ENCODE assay signal across 10 cellular contexts in genomic region chr11:47220401-47220821, GRCh38. TPM values are rescaled to one million over a fixed set of nuclear protein-coding genes. Genes with fewer than 3 reads are reported as not detected.
A peak's percentile ranks its signal among the peaks of the same experiment; 100 is the strongest.
DNase-seq lines count a peak whose midpoint lies in the region; ATAC-seq and TF ChIP-seq lines count a peak whose summit lies in the region.
"Had no signal": no experiment of that assay in that cellular context is flagged by ENCODE, and none has a peak within 500 bp of the region (broad histone marks: within the 10 kb centered on the region; RNA-seq: fewer than 3 reads in every experiment).

No MANE protein-coding gene starts in this region.

- no peak overlapping the region for H3K4me3 ChIP-seq in foreskin fibroblast (ENCODE audit: low read depth in 1 of 2, low read length in 2 of 2)
- H3K4me3 ChIP-seq: left lung had no signal

- ATAC-seq in activated CD8-positive, alpha-beta T cell treated with anti-CD3 and anti-CD28 coated beads for 36 hours, result no peak
- ATAC-seq in HG02970 (IDR thresholded peaks at IDR 0.05; ENCODE audit: low FRiP score, unreplicated experiment), result no peak
- ATAC-seq in GM18502 (IDR thresholded peaks at IDR 0.05; ENCODE audit: poor library complexity, unreplicated experiment), result no peak
- no peak for ATAC-seq in effector memory CD8-positive, alpha-beta T cell (replicated peaks)
- ATAC-seq: left lung had no signal

- POLR2A ChIA-PET in activated CD8-positive, alpha-beta T cell treated with anti-CD3 and anti-CD28 coated beads for 36 hours (lab: Charles Lee), result interaction anchor here (0.8 to 2.1 kb wide), 3 partner anchors 11 to 28 kb away, joined by 3 to 7 read pairs (median 4); partner anchors contain the start of gene ACP2

- no peak for TF ChIP-seq CTCF in activated CD8-positive, alpha-beta T cell treated with anti-CD3 and anti-CD28 coated beads for 36 hours (IDR thresholded peaks at IDR 0.05)
- TF ChIP-seq CTCF in foreskin fibroblast (IDR thresholded peaks at IDR 0.05; ENCODE audit: low read depth, low read length), result no peak

- H3K4me3 Mint-ChIP-seq in activated CD8-positive, alpha-beta T cell treated with anti-CD3 and anti-CD28 coated beads for 36 hours, result no peak overlapping the region
- no peak overlapping the region for H3K4me3 Mint-ChIP-seq in effector memory CD8-positive, alpha-beta T cell

- peak overlapping the region; percentile 46 for H3K27ac Mint-ChIP-seq in activated CD8-positive, alpha-beta T cell treated with anti-CD3 and anti-CD28 coated beads for 36 hours
- H3K27ac Mint-ChIP-seq in effector memory CD8-positive, alpha-beta T cell, result peak overlapping the region in 1 of 2 donors; percentile 9

- intact Hi-C loops in activated CD8-positive, alpha-beta T cell treated with anti-CD3 and anti-CD28 coated beads for 36 hours (cut with micrococcal nuclease), result no loop called here

- DNase-seq in A172 (ENCODE audit: low spot score) (peak; percentile 78), GM03348 (ENCODE audit: low spot score) (peak; percentile 51), foreskin fibroblast (peak; percentile 86 to 93), GM19238 (ENCODE audit: insufficient read length, low spot score) (no peak)
- no peak for DNase-seq in activated CD8-positive, alpha-beta T cell treated with anti-CD3 and anti-CD28 coated beads for 36 hours
- no peak for DNase-seq in effector memory CD8-positive, alpha-beta T cell
- DNase-seq: activated CD4-positive, alpha-beta T cell treated with anti-CD3 and anti-CD28 coated beads, Interleukin-2, amount 50 U/mL, for 1 hour; left lung had no signal

- no peaks in the 10 kb centered on the region for H3K27me3 Mint-ChIP-seq in activated CD8-positive, alpha-beta T cell treated with anti-CD3 and anti-CD28 coated beads for 36 hours
- no peaks in the 10 kb centered on the region for H3K27me3 Mint-ChIP-seq in effector memory CD8-positive, alpha-beta T cell

- peaks cover 64% of the 10 kb centered on the region for H3K36me3 Mint-ChIP-seq in activated CD8-positive, alpha-beta T cell treated with anti-CD3 and anti-CD28 coated beads for 36 hours (ENCODE audit: low read depth)
- H3K36me3 Mint-ChIP-seq in effector memory CD8-positive, alpha-beta T cell (ENCODE audit: insufficient read depth), result peaks cover 40% of the 10 kb centered on the region

- CTCF ChIA-PET in activated CD8-positive, alpha-beta T cell treated with anti-CD3 and anti-CD28 coated beads for 36 hours (lab: Charles Lee), result interaction anchor here (0.8 to 1.3 kb wide), 3 partner anchors 12 to 15 kb away, joined by 3 to 5 read pairs (median 5); no protein-coding TSS in a partner anchor

- peaks cover 46% of the 10 kb centered on the region for H3K4me1 Mint-ChIP-seq in activated CD8-positive, alpha-beta T cell treated with anti-CD3 and anti-CD28 coated beads for 36 hours (ENCODE audit: low read depth)
- peaks cover 24 to 29% of the 10 kb centered on the region in 2 donors for H3K4me1 Mint-ChIP-seq in effector memory CD8-positive, alpha-beta T cell (ENCODE audit: low read depth in 2 of 2)

- no peaks in the 10 kb centered on the region for H3K9me3 Mint-ChIP-seq in activated CD8-positive, alpha-beta T cell treated with anti-CD3 and anti-CD28 coated beads for 36 hours
- no peaks in the 10 kb centered on the region for H3K9me3 Mint-ChIP-seq in effector memory CD8-positive, alpha-beta T cell

RNA-seq across cellular contexts. Expression of gene DDB2, which starts 5.6 kb away (rescaled TPM):
- total RNA-seq in A172 (2014; rRNA removed; shearing (Covaris generic)), result 86.1 and 110 TPM in 2 replicates
- 100 to 1,000 TPM; 189 to 200 TPM for total RNA-seq in activated CD8-positive, alpha-beta T cell treated with anti-CD3 and anti-CD28 coated beads for 36 hours

RNA-seq across cellular contexts. Expression of gene ACP2, which starts 28.2 kb away (rescaled TPM):
- total RNA-seq in A172 (2014; rRNA removed; shearing (Covaris generic)), result 24.6 and 29.9 TPM in 2 replicates
- total RNA-seq in activated CD8-positive, alpha-beta T cell treated with anti-CD3 and anti-CD28 coated beads for 36 hours, result 10 to 100 TPM in 1 of 2 experiments, 1 to 10 TPM in 1; 9.4 to 13.4 TPM

RNA-seq across cellular contexts. Expression of gene PACSIN3, which starts 34.2 kb away (rescaled TPM):
- 28.7 and 32.2 TPM in 2 replicates for total RNA-seq in A172 (2014; rRNA removed; shearing (Covaris generic))
- 1 to 10 TPM; 4.7 to 8.0 TPM for total RNA-seq in activated CD8-positive, alpha-beta T cell treated with anti-CD3 and anti-CD28 coated beads for 36 hours

RNA-seq across cellular contexts. Expression of gene NR1H3, which starts 37.4 kb away (rescaled TPM):
- total RNA-seq in A172 (2014; rRNA removed; shearing (Covaris generic)), result 18.1 and 23.5 TPM in 2 replicates
- total RNA-seq in activated CD8-positive, alpha-beta T cell treated with anti-CD3 and anti-CD28 coated beads for 36 hours, result 10 to 100 TPM; 12.7 to 15.3 TPM

RNA-seq across cellular contexts. Expression of gene ARFGAP2, which starts 43.7 kb away (rescaled TPM):
- 106 and 166 TPM in 2 replicates for total RNA-seq in A172 (2014; rRNA removed; shearing (Covaris generic))
- total RNA-seq in activated CD8-positive, alpha-beta T cell treated with anti-CD3 and anti-CD28 coated beads for 36 hours, result 10 to 100 TPM; 70.1 to 71.7 TPM

Comparison
In these comparisons a context has a peak if more than half of its experiments do, and no peak if none do; other contexts are left out.
1. DNase-seq: peak in A172 (single experiment), GM03348 (single experiment) and foreskin fibroblast (2 of 2); none in activated CD8-positive, alpha-beta T cell treated with anti-CD3 and anti-CD28 coated beads for 36 hours (single experiment), GM19238 (single experiment) and effector memory CD8-positive, alpha-beta T cell (0 of 3).